Comparison of ENCODE assay signal across 2 cellular contexts in genomic region chr4:146641762-146642161, GRCh38.
TF ChIP-seq lines count a peak whose summit lies in the region.

No MANE protein-coding gene starts in this region.

TF ChIP-seq in H1, 55 proteins besides CTCF, POLR2A, EP300 and RAD21:
- no peak for TF ChIP-seq RXRA (IDR thresholded peaks at IDR 0.05; ENCODE audit: insufficient read depth, low read depth, low read length)
- TF ChIP-seq TCF12 (IDR thresholded peaks at IDR 0.05; ENCODE audit: low read depth, low read length), result 0 out of 2 replicates have a peak, but pooled peaks have one; percentile 26
- peak; percentile 78 for TF ChIP-seq RNF2 (IDR thresholded peaks at IDR 0.05; ENCODE audit: borderline replicate concordance, low read depth, low read length, missing control alignments, poor library complexity, severe bottlenecking)

TF ChIP-seq in neural cell, 6 proteins besides CTCF, POLR2A, EP300 and RAD21:
- TF ChIP-seq EZH2 (IDR thresholded peaks at IDR 0.05; ENCODE audit: borderline replicate concordance, insufficient read depth, low read length, poor library complexity, severe bottlenecking) (no peak), MXI1 (conservative IDR thresholded peaks at IDR 0.05; ENCODE audit: poor library complexity, severe bottlenecking) (no peak), POLR2AphosphoS5 (IDR thresholded peaks at IDR 0.05) (peak; percentile 5), TAF1 (IDR thresholded peaks at IDR 0.05; ENCODE audit: low read depth) (no peak), SMC3 (conservative IDR thresholded peaks at IDR 0.05; ENCODE audit: poor library complexity) (no peak), REST (IDR thresholded peaks at IDR 0.05; ENCODE audit: borderline replicate concordance) (no peak)
TF ChIP-seq in neural cell: peak in this region for 1.
